Comparison of ENCODE assay signal across 1 cellular context in genomic region chr19:11434703-11435056, GRCh38.
TF ChIP-seq lines count a peak whose summit lies in the region.

No MANE protein-coding gene starts in this region.

TF ChIP-seq in WTC11, 78 proteins besides CTCF, POLR2A, EP300 and RAD21:
- TF ChIP-seq ZNF281 (CRISPR knock-in tag; IDR thresholded peaks at IDR 0.05) (no peak), ETV6 (CRISPR knock-in tag; IDR thresholded peaks at IDR 0.05) (no peak), ARID4B (CRISPR knock-in tag; IDR thresholded peaks at IDR 0.05; ENCODE audit: borderline replicate concordance) (peak; percentile 36; the same call in 1 of the 2 replicates), NFATC4 (CRISPR knock-in tag; IDR thresholded peaks at IDR 0.05) (no peak)
- TF ChIP-seq, protein P1, sequence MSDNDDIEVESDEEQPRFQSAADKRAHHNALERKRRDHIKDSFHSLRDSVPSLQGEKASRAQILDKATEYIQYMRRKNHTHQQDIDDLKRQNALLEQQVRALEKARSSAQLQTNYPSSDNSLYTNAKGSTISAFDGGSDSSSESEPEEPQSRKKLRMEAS (CRISPR knock-in tag; IDR thresholded peaks at IDR 0.05) = peak; percentile 0; the same call in 1 of the 2 replicates
TF ChIP-seq in WTC11: peak in this region for 2.
